In genomic region chr11:111736621-111737055, GRCh38 we compare ENCODE assay signal across 9 cellular contexts. TPM values are rescaled to one million over a fixed set of nuclear protein-coding genes. Genes with fewer than 3 reads are reported as not detected.
DNase-seq lines count a peak whose midpoint lies in the region; ATAC-seq, FAIRE-seq and TF ChIP-seq lines count a peak whose summit lies in the region.
"Had no signal": no experiment of that assay in that cellular context is flagged by ENCODE, and none has a peak within 500 bp of the region (broad histone marks: within the 10 kb centered on the region; RNA-seq: fewer than 3 reads in every experiment).

No MANE protein-coding gene starts in this region.

- 86% methylated on average over 8 of the region's 8 CpGs for WGBS in A549 (ENCODE audit: missing lambda C conversion rate)
- 20 to 57% methylated on average over 1 to 8 of the region's 8 CpGs for WGBS in gastroesophageal sphincter (ENCODE audit: low coverage in 1 of 2), 2 donors
- 74% methylated on average over 8 of the region's 8 CpGs for WGBS in prostate gland

- peak overlapping the region; percentile 41; the same call in 1 of the 2 replicates for H3K27ac Mint-ChIP-seq in WTC11

- H3K9me3 Mint-ChIP-seq in WTC11, result no peaks in the 10 kb centered on the region

- ATAC-seq in A549 (no peak), WTC11 (no peak), gastroesophageal sphincter (no peak), left colon (no peak), HG02610 (IDR thresholded peaks at IDR 0.05; ENCODE audit: unreplicated experiment) (no peak)
- ATAC-seq: activated CD4-positive, CD25-positive, alpha-beta regulatory T cell treated with anti-CD3 and anti-CD28 coated beads, Interleukin-2, amount 50 U/mL, for 24 hours had no signal

- H3K36me3 Mint-ChIP-seq in WTC11, result peaks cover 17% of the 10 kb centered on the region

- peak overlapping the region; percentile 51 to 82; a peak in 3 of 6 replicates for H3K27ac ChIP-seq in A549
- peak overlapping the region; percentile 94 to 97 (median 96) for H3K27ac ChIP-seq in gastroesophageal sphincter
- peak overlapping the region; percentile 82 to 83 for H3K27ac ChIP-seq in prostate gland

- H3K4me3 ChIP-seq in A549 (no peak overlapping the region), gastroesophageal sphincter (no peak overlapping the region), prostate gland (no peak overlapping the region)

- no peak for TF ChIP-seq EP300 in A549 (IDR thresholded peaks at IDR 0.05)
- TF ChIP-seq EP300 in gastroesophageal sphincter (IDR thresholded peaks at IDR 0.05), result no peak

- peaks cover 0 to 20% of the 10 kb centered on the region in 2 donors for H3K36me3 ChIP-seq in gastroesophageal sphincter
- H3K36me3 ChIP-seq in prostate gland, result no peaks in the 10 kb centered on the region

- intact Hi-C loops in prostate gland (cut with DNase I), result no loop called here
- intact Hi-C loops in left colon (cut with DNase I, micrococcal nuclease), result no loop called here

- H3K27me3 Mint-ChIP-seq in WTC11 (ENCODE audit: low read depth), result no peaks in the 10 kb centered on the region

- TF ChIP-seq RAD21 in A549 (conservative IDR thresholded peaks at IDR 0.05 in 1 of 2, IDR thresholded peaks at IDR 0.05 in 1 of 2), result no peak

- DNase-seq in A549 (ENCODE audit: low read depth in 1 of 2, low spot score in 1 of 2) (no peak), WTC11 (ENCODE audit: low spot score) (no peak), prostate gland (ENCODE audit: low spot score) (no peak), frontal cortex (ENCODE audit: low spot score in 2 of 2) (no peak), NCI-H1048 (lab: John Stamatoyannopoulos, UW) (no peak), left colon (no peak)

- H3K4me1 ChIP-seq in A549 (peaks cover 31% of the 10 kb centered on the region), gastroesophageal sphincter (peaks cover 24 to 76% (median 61%) of the 10 kb centered on the region in 3 donors), prostate gland (replicated peaks) (peaks cover 3% of the 10 kb centered on the region)

- TF ChIP-seq POLR2A in A549 (IDR thresholded peaks at IDR 0.05; ENCODE audit: low read length), result no peak
- TF ChIP-seq POLR2A in gastroesophageal sphincter (IDR thresholded peaks at IDR 0.05), result no peak
- TF ChIP-seq POLR2A in prostate gland (IDR thresholded peaks at IDR 0.05), result no peak

- no peak overlapping the region; the same call in 2 of the 3 replicates for H3K4me2 ChIP-seq in A549

- TF ChIP-seq CTCF in A549 (IDR thresholded peaks at IDR 0.05) (no peak), WTC11 (IDR thresholded peaks at IDR 0.05) (no peak), gastroesophageal sphincter (IDR thresholded peaks at IDR 0.05) (no peak), prostate gland (IDR thresholded peaks at IDR 0.05) (no peak)

- FAIRE-seq in A549 (lab: Jason Lieb, UNC) (no peak), frontal cortex (lab: Jason Lieb, UNC) (no peak)

- no peaks in the 10 kb centered on the region for H3K27me3 ChIP-seq in gastroesophageal sphincter
- no peaks in the 10 kb centered on the region for H3K27me3 ChIP-seq in prostate gland (replicated peaks; ENCODE audit: insufficient read depth)

- POLR2A ChIA-PET in A549 (lab: Yijun Ruan, JAX), result no interaction called here
- POLR2A ChIA-PET in WTC11 (lab: Charles Lee), result interaction anchor here (0.9 kb wide), 1 partner anchor 197 kb away, joined by 3 read pairs; no protein-coding TSS in a partner anchor

- no peaks in the 10 kb centered on the region for H3K9me3 ChIP-seq in A549
- H3K9me3 ChIP-seq in gastroesophageal sphincter, result no peaks in the 10 kb centered on the region
- H3K9me3 ChIP-seq in prostate gland, result no peaks in the 10 kb centered on the region

- H3K4me3 Mint-ChIP-seq in WTC11, result no peak overlapping the region

- CTCF ChIA-PET in A549 (lab: Yijun Ruan, JAX) (no interaction called here), WTC11 (lab: Charles Lee) (no interaction called here)

- peaks cover 2% of the 10 kb centered on the region; the same call in 1 of the 2 replicates for H3K4me1 Mint-ChIP-seq in WTC11

TF ChIP-seq in A549, 52 proteins besides CTCF, POLR2A, EP300 and RAD21:
- TF ChIP-seq KDM5A (IDR thresholded peaks at IDR 0.05) (no peak), ZFP36 (IDR thresholded peaks at IDR 0.05; ENCODE audit: borderline replicate concordance, partially characterized antibody) (no peak), HOXB13 (CRISPR knock-in tag; IDR thresholded peaks at IDR 0.05; ENCODE audit: low read depth) (no peak), EHF (CRISPR knock-in tag; IDR thresholded peaks at IDR 0.05) (no peak), HES2 (IDR thresholded peaks at IDR 0.05) (no peak), BCL3 (IDR thresholded peaks at IDR 0.05) (no peak)

TF ChIP-seq in WTC11, 78 proteins besides CTCF, POLR2A, EP300 and RAD21:
- TF ChIP-seq ATF1 (CRISPR knock-in tag; IDR thresholded peaks at IDR 0.05), result no peak
- TF ChIP-seq EMX1 (CRISPR knock-in tag; IDR thresholded peaks at IDR 0.05), result no peak
- TF ChIP-seq ZNF396 (CRISPR knock-in tag; IDR thresholded peaks at IDR 0.05; ENCODE audit: borderline replicate concordance), result no peak
- TF ChIP-seq ZNF232 (CRISPR knock-in tag; IDR thresholded peaks at IDR 0.05), result no peak
- TF ChIP-seq E2F5 (CRISPR knock-in tag; IDR thresholded peaks at IDR 0.05), result no peak
- no peak for TF ChIP-seq ZBTB43 (CRISPR knock-in tag; IDR thresholded peaks at IDR 0.05)

RNA-seq across cellular contexts. Expression of gene PPP2R1B, which starts 29.6 kb away (rescaled TPM):
- polyA plus RNA-seq in A549 (2011; rRNA removed) (24.7 and 26.3 TPM in 2 replicates), A549 (2017; fragmentation: RNase III; extraction: RNeasy Plus Mini Kit Qiagen cat#74134 plus additional on column Dnase treatment) (16.9 to 18.6 TPM (median 17.9 TPM) in 3 replicates)
- polyA plus RNA-seq in A549 (2012; cell fraction: cytosol; rRNA removed), result 10.4 and 10.6 TPM in 2 replicates
- 7.3 and 11.7 TPM in 2 replicates for polyA plus RNA-seq in A549 (2012; cell fraction: nucleus; rRNA removed)
- 28.0 and 31.2 TPM in 2 replicates for polyA minus RNA-seq in A549 (2011; rRNA and poly(A)+ RNA removed)
- total RNA-seq in WTC11 (2021) (74.5 to 87.7 TPM (median 75.2 TPM) in 3 replicates), gastroesophageal sphincter (10 to 100 TPM; 11.1 to 21.9 (median 20.5) TPM), prostate gland (10 to 100 TPM; 15.4 to 41.4 TPM), frontal cortex (22.0 TPM), left colon (10 to 100 TPM; 45.3 to 45.8 TPM)
